Comparison of ENCODE assay signal across 31 cellular contexts in genomic region chr1:4960782-4961475, GRCh38.
"Had no signal": no experiment of that assay in that cellular context is flagged by ENCODE, and none has a peak within 500 bp of the region (broad histone marks: within the 10 kb centered on the region; RNA-seq: fewer than 3 reads in every experiment).

No MANE protein-coding gene starts in this region.

- H3K27ac ChIP-seq: breast epithelium, KMS-11, Peyer's patch, RWPE1, SJSA1 had no signal

- H3K4me2 ChIP-seq: KMS-11 had no signal

- H3K4me3 Mint-ChIP-seq: activated naive CD8-positive, alpha-beta T cell treated with anti-CD3 and anti-CD28 coated beads for 36 hours; activated T-cell treated with anti-CD3 and anti-CD28 coated beads, Interleukin-2, amount 50 U/mL, for 4 hours had no signal

- H3K36me3 ChIP-seq: breast epithelium, MG63, Peyer's patch, SJSA1 had no signal

- H3K4me3 ChIP-seq: breast epithelium, MG63, Peyer's patch, SJSA1 had no signal

- H3K27ac Mint-ChIP-seq: activated naive CD8-positive, alpha-beta T cell treated with anti-CD3 and anti-CD28 coated beads for 36 hours had no signal

- H3K9me3 Mint-ChIP-seq: activated naive CD8-positive, alpha-beta T cell treated with anti-CD3 and anti-CD28 coated beads for 36 hours; activated T-cell treated with anti-CD3 and anti-CD28 coated beads, Interleukin-2, amount 50 U/mL, for 4 hours had no signal

- H3K36me3 Mint-ChIP-seq: activated naive CD8-positive, alpha-beta T cell treated with anti-CD3 and anti-CD28 coated beads for 36 hours had no signal

- H3K27me3 ChIP-seq: MG63, Peyer's patch, SJSA1 had no signal

- H3K9ac ChIP-seq: KMS-11 had no signal

- H3K9me3 ChIP-seq: breast epithelium, MG63, Peyer's patch had no signal

- ATAC-seq: activated CD4-positive, CD25-positive, alpha-beta regulatory T cell treated with anti-CD3 and anti-CD28 coated beads, Interleukin-2, amount 50 U/mL, for 24 hours; activated T-cell treated with anti-CD3 and anti-CD28 coated beads, Interleukin-2, amount 50 U/mL, for 4 hours; SK-N-SH treated with all-trans-retinoic acid at 6 μM for 48 hours had no signal

- H3K4me1 ChIP-seq: breast epithelium, Peyer's patch, SJSA1 had no signal

- DNase-seq: activated CD4-positive, alpha-beta T cell treated with anti-CD3 and anti-CD28 coated beads for 4 hours; activated CD4-positive, alpha-beta T cell treated with anti-CD3 and anti-CD28 coated beads, Interleukin-2, amount 50 U/mL, for 48 hours; activated CD8-positive, alpha-beta memory T cell treated with anti-CD3 and anti-CD28 coated beads for 24 hours; activated effector memory CD4-positive, alpha-beta T cell treated with anti-CD3 and anti-CD28 coated beads, Interleukin-2, amount 50 U/mL, for 16 hours; activated naive CD4-positive, alpha-beta T cell treated with Interleukin-2 at 50 U/mL for 16 hours; activated naive CD8-positive, alpha-beta T cell treated with anti-CD3 and anti-CD28 coated beads for 36 hours; activated T-cell treated with anti-CD3 and anti-CD28 coated beads, Interleukin-2, amount 50 U/mL, for 4 hours; aorta; caudate nucleus; MG63; MV-4-11; NCI-H1092 treated with DMSO at 0.1 percent for 48 hours; NCI-H1417 treated with DMSO at 0.1 percent for 48 hours; NCI-H1694; NCI-H2029; NCI-H2107; NCI-H2171 treated with DMSO at 0.1 percent for 48 hours; NCI-H226; NCI-H510A; NCI-H526 treated with DMSO at 0.1 percent for 48 hours; NCI-H82; OCI-M1; Peyer's patch; SHP77; SW 1271 had no signal
